Comparison of ENCODE assay signal across 12 cellular contexts in the genomic region with DNA sequence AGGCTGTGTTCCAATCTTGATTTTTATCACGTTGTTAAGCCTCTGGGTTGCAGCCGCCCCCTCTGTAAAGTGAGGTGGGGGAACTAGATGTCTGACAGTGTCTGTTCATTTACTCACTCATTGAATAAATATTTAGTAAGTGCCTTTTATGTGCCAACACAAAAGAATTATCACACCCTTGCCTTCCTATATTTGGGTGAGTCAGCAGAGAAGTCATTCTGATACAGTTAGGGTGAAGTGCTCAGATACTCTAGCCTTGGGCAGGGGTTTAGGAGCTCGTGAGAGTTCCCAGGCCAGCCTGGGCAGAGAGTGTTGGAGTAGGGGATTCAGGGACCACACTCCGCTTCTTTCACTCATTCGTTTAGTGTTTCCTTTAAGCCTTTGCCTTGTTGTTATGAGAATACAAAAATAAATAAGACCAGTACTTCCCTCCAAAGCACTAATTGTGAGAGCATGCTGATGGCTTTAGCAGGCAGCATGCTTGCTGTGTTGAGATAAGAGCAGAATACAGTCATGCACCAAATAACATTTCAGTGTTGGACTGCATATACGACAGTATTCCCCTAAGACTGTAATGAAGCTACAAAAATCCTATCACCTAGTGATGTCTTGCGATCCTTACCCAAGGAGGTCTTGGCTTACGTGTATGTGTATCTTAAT.
DNase-seq lines count a peak whose midpoint lies in the region; ATAC-seq, FAIRE-seq and TF ChIP-seq lines count a peak whose summit lies in the region.
"Had no signal": no experiment of that assay in that cellular context is flagged by ENCODE, and none has a peak within 500 bp of the region (broad histone marks: within the 10 kb centered on the region; RNA-seq: fewer than 3 reads in every experiment).

No MANE protein-coding gene starts in this region.

- peak; percentile 88 for ATAC-seq in RWPE2 (ENCODE audit: low read depth)
- no peak for ATAC-seq in gastrocnemius medialis
- no peak for ATAC-seq in HG03175 (IDR thresholded peaks at IDR 0.05; ENCODE audit: unreplicated experiment)
- ATAC-seq: effector memory CD8-positive, alpha-beta T cell had no signal

- dilution Hi-C loops in endothelial cell of umbilical vein (cut with MboI; ENCODE audit: extremely low pct_ligation_motif_present, low sequenced_read_pairs) = no loop called here

- H3K79me2 ChIP-seq in endothelial cell of umbilical vein (ENCODE audit: control insufficient read depth, insufficient read depth, low read length) = peaks cover 92% of the 10 kb centered on the region

- no peaks in the 10 kb centered on the region for H3K9me3 Mint-ChIP-seq in activated T-cell treated with anti-CD3 and anti-CD28 coated beads, Interleukin-2, amount 50 U/mL, for 24 hours
- H3K9me3 Mint-ChIP-seq: effector memory CD8-positive, alpha-beta T cell had no signal

- no peaks in the 10 kb centered on the region for H3K9me1 ChIP-seq in endothelial cell of umbilical vein (replicated peaks; ENCODE audit: control insufficient read depth, extremely low read depth, insufficient read depth, low read length)

- CTCF ChIA-PET in endothelial cell of umbilical vein (lab: Charles Lee) = interaction anchor here (1.5 kb wide), 1 partner anchor 13 kb away, joined by 7 read pairs; no protein-coding TSS in a partner anchor

- H3K36me3 ChIP-seq in RWPE2 (ENCODE audit: low read depth) = peaks cover 21% of the 10 kb centered on the region
- H3K36me3 ChIP-seq in endothelial cell of umbilical vein (ENCODE audit: control insufficient read depth in 2 of 2, extremely low read depth in 1 of 2, insufficient read depth in 2 of 2, low read length in 2 of 2) = no peaks in the 10 kb centered on the region
- H3K36me3 ChIP-seq in gastrocnemius medialis = no peaks in the 10 kb centered on the region

- no peak overlapping the region for H2AFZ ChIP-seq in endothelial cell of umbilical vein (ENCODE audit: low read depth, low read length)

- FAIRE-seq in endothelial cell of umbilical vein (lab: Jason Lieb, UNC) = peak; percentile 72
- FAIRE-seq: islet of Langerhans had no signal

- intact Hi-C loops in endothelial cell of umbilical vein (cut with micrococcal nuclease) = loop anchor here (2.0 to 5.0 kb wide), 2 partner anchors 83 to 230 kb away; partner anchors contain the start of gene DYRK1A
- intact Hi-C loops in gastrocnemius medialis (cut with DNase I; ENCODE audit: low total_unique reads) = no loop called here

- BruUV-seq in endothelial cell of umbilical vein (replicated peaks; lab: Mats Ljungman, UMichigan) = no TSS peak

- H3K9me3 ChIP-seq in RWPE2 (ENCODE audit: severe bottlenecking) (no peaks in the 10 kb centered on the region), endothelial cell of umbilical vein (replicated peaks; ENCODE audit: control insufficient read depth, insufficient read depth, low read length) (no peaks in the 10 kb centered on the region), gastrocnemius medialis (no peaks in the 10 kb centered on the region)

- peaks cover 83% of the 10 kb centered on the region for H3K4me1 Mint-ChIP-seq in activated T-cell treated with anti-CD3 and anti-CD28 coated beads, Interleukin-2, amount 50 U/mL, for 24 hours (ENCODE audit: low read depth)

- no peak overlapping the region for H3K9ac ChIP-seq in endothelial cell of umbilical vein (replicated peaks; ENCODE audit: extremely low read depth, insufficient read depth, low read length)

- H3K4me2 ChIP-seq in endothelial cell of umbilical vein (ENCODE audit: insufficient read depth, low read length) = peak overlapping the region; percentile 27

- in situ Hi-C loops in gastrocnemius medialis (cut with MboI; ENCODE audit: low sequenced_read_pairs in 4 of 4) = no loop called here

- no peaks in the 10 kb centered on the region for H3K27me3 Mint-ChIP-seq in activated T-cell treated with anti-CD3 and anti-CD28 coated beads, Interleukin-2, amount 50 U/mL, for 24 hours
- H3K27me3 Mint-ChIP-seq: effector memory CD8-positive, alpha-beta T cell had no signal

- no peak for DNase-seq in activated T-cell treated with anti-CD3 and anti-CD28 coated beads, Interleukin-2, amount 50 U/mL, for 24 hours
- DNase-seq in activated T-cell treated with anti-CD3 and anti-CD28 coated beads for 4 hours (no peak), RWPE2 (ENCODE audit: low spot score) (no peak), endothelial cell of umbilical vein (ENCODE audit: low read depth, low spot score) (peak; percentile 64), gastrocnemius medialis (no peak), foreskin melanocyte (no peak), RPMI8226 (no peak)
- DNase-seq: effector memory CD8-positive, alpha-beta T cell; Kasumi-1; posterior cingulate gyrus had no signal

- peaks cover 5% of the 10 kb centered on the region for H4K20me1 ChIP-seq in endothelial cell of umbilical vein (replicated peaks; ENCODE audit: control insufficient read depth, extremely low read depth, insufficient read depth, low read length)

- TF ChIP-seq CTCF in RWPE2 (IDR thresholded peaks at IDR 0.05; ENCODE audit: poor library complexity, severe bottlenecking) (no peak), endothelial cell of umbilical vein (IDR thresholded peaks at IDR 0.05; ENCODE audit: extremely low read depth in 1 of 2, insufficient read depth in 1 of 2, low read depth in 1 of 2, low read length in 2 of 2) (no peak), gastrocnemius medialis (IDR thresholded peaks at IDR 0.05 in 4 of 5, conservative IDR thresholded peaks at IDR 0.05 in 1 of 5) (no peak)

- POLR2A ChIA-PET in endothelial cell of umbilical vein (lab: Charles Lee) = no interaction called here

- peaks cover 48% of the 10 kb centered on the region for H3K36me3 Mint-ChIP-seq in activated T-cell treated with anti-CD3 and anti-CD28 coated beads, Interleukin-2, amount 50 U/mL, for 24 hours (ENCODE audit: low read depth)

- H3K27ac Mint-ChIP-seq in activated T-cell treated with anti-CD3 and anti-CD28 coated beads, Interleukin-2, amount 50 U/mL, for 24 hours = peak overlapping the region; percentile 70

- peak overlapping the region; percentile 11 for H3K27ac ChIP-seq in RWPE2 (ENCODE audit: poor library complexity, severe bottlenecking)
- H3K27ac ChIP-seq in endothelial cell of umbilical vein (ENCODE audit: insufficient read depth, low read depth, low read length) = peak overlapping the region; percentile 53
- H3K27ac ChIP-seq in gastrocnemius medialis = peak overlapping the region; percentile 2 to 81 (median 42)

- H3K4me3 ChIP-seq in RWPE2 (ENCODE audit: severe bottlenecking) (no peak overlapping the region), endothelial cell of umbilical vein (replicated peaks in 1 of 3; ENCODE audit: insufficient read depth in 1 of 3, low read depth in 1 of 3, low read length in 3 of 3) (no peak overlapping the region), gastrocnemius medialis (no peak overlapping the region)

- no peaks in the 10 kb centered on the region for H3K27me3 ChIP-seq in RWPE2 (ENCODE audit: insufficient read depth, poor library complexity, severe bottlenecking)
- no peaks in the 10 kb centered on the region for H3K27me3 ChIP-seq in endothelial cell of umbilical vein (ENCODE audit: control insufficient read depth in 2 of 2, insufficient read depth in 2 of 2, low read length in 2 of 2)
- H3K27me3 ChIP-seq in gastrocnemius medialis = no peaks in the 10 kb centered on the region

- no peak for TF ChIP-seq POLR2A in endothelial cell of umbilical vein (IDR thresholded peaks at IDR 0.05; ENCODE audit: low read depth, low read length)
- TF ChIP-seq POLR2A in gastrocnemius medialis (IDR thresholded peaks at IDR 0.05) = no peak

- H3K4me1 ChIP-seq in RWPE2 (ENCODE audit: insufficient read depth, poor library complexity, severe bottlenecking) (peaks cover 16% of the 10 kb centered on the region), endothelial cell of umbilical vein (ENCODE audit: control insufficient read depth, extremely low read depth, insufficient read depth, low read length) (peaks cover 45% of the 10 kb centered on the region), gastrocnemius medialis (peaks cover 90 to 93% of the 10 kb centered on the region in 2 donors)

- H3K4me3 Mint-ChIP-seq in activated T-cell treated with anti-CD3 and anti-CD28 coated beads, Interleukin-2, amount 50 U/mL, for 24 hours = no peak overlapping the region
- H3K4me3 Mint-ChIP-seq: effector memory CD8-positive, alpha-beta T cell had no signal

TF ChIP-seq in endothelial cell of umbilical vein, 7 proteins besides CTCF, POLR2A, EP300 and RAD21:
- TF ChIP-seq GATA2 (IDR thresholded peaks at IDR 0.05; ENCODE audit: insufficient read depth, insufficient read length, low read depth, low read length) (peak; percentile 52), JUN (IDR thresholded peaks at IDR 0.05; ENCODE audit: borderline replicate concordance, insufficient read depth, insufficient read length, low read depth) (peak; percentile 22), EZH2 (IDR thresholded peaks at IDR 0.05; ENCODE audit: borderline replicate concordance, low read depth, low read length, severe bottlenecking) (no peak), FOS (IDR thresholded peaks at IDR 0.05; ENCODE audit: borderline replicate concordance, insufficient read depth, low read length) (peak; percentile 78), POLR2AphosphoS5 (IDR thresholded peaks at IDR 0.05; ENCODE audit: insufficient read depth, low read depth, low read length) (peak; percentile 40), MYC (IDR thresholded peaks at IDR 0.05; ENCODE audit: low read depth, low read length) (no peak)
- TF ChIP-seq, protein P1, sequence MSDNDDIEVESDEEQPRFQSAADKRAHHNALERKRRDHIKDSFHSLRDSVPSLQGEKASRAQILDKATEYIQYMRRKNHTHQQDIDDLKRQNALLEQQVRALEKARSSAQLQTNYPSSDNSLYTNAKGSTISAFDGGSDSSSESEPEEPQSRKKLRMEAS (IDR thresholded peaks at IDR 0.05; ENCODE audit: insufficient read depth, insufficient read length) = no peak
